ENCODE assay signal across 31 cellular contexts in genomic region chr4:18198653-18199052, GRCh38.
"Had no signal": no experiment of that assay in that cellular context is flagged by ENCODE, and none has a peak within 500 bp of the region (broad histone marks: within the 10 kb centered on the region; RNA-seq: fewer than 3 reads in every experiment).

No MANE protein-coding gene starts in this region.

- H3K9me3 ChIP-seq: adrenal gland, Peyer's patch had no signal

- DNase-seq: activated CD4-positive, alpha-beta T cell treated with anti-CD3 and anti-CD28 coated beads, Interleukin-2, amount 10 ng/mL, durations not matched to agents 24 days and 14 days; activated CD4-positive, alpha-beta T cell treated with anti-CD3 and anti-CD28 coated beads, Interleukin-2, amount 50 U/mL, for 4 hours; activated CD8-positive, alpha-beta T cell treated with anti-CD3 and anti-CD28 coated beads for 36 hours; activated gamma-delta T cell; activated naive CD4-positive, alpha-beta T cell treated with anti-CD3 and anti-CD28 coated beads for 36 hours; activated T-cell treated with anti-CD3 and anti-CD28 coated beads, Interleukin-2, amount 50 U/mL, for 1 hour; activated T-cell treated with anti-CD3 and anti-CD28 coated beads, Interleukin-2, amount 50 U/mL, for 72 hours; adrenal gland; cerebellar nuclear complex; MM.1S; NCI-H1092 treated with DMSO at 0.1 percent for 48 hours; NCI-H1417; NCI-H146; NCI-H187; NCI-H2029 treated with DMSO at 0.1 percent for 48 hours; NCI-H2107; NCI-H2171; NCI-H446; NCI-H510A treated with DMSO at 0.1 percent for 48 hours; NCI-H526 treated with DMSO at 0.1 percent for 48 hours; NCI-H774; NK-92 treated with Interleukin-12 subunit alpha and Interleukin-12 subunit beta, amount 100 ng/mL, for 24 hours; PC-3; Peyer's patch; RPMI8226; SHP77 treated with DMSO at 0.1 percent for 48 hours; T1000 had no signal

- ATAC-seq: activated CD8-positive, alpha-beta T cell treated with anti-CD3 and anti-CD28 coated beads for 36 hours; activated naive CD4-positive, alpha-beta T cell treated with anti-CD3 and anti-CD28 coated beads, Interleukin-2, amount 50 U/mL, for 72 hours; activated T-cell treated with anti-CD3 and anti-CD28 coated beads, Interleukin-2, amount 50 U/mL, for 72 hours; activated T-helper 17 cell treated with anti-CD3 and anti-CD28 coated beads, Interleukin-2, amount 50 U/mL, for 72 hours; PC-3 had no signal

- H3K27ac Mint-ChIP-seq: activated CD4-positive, alpha-beta T cell treated with anti-CD3 and anti-CD28 coated beads, Interleukin-2, amount 10 ng/mL, durations not matched to agents 24 days and 14 days; activated CD8-positive, alpha-beta T cell treated with anti-CD3 and anti-CD28 coated beads for 36 hours; activated naive CD4-positive, alpha-beta T cell treated with anti-CD3 and anti-CD28 coated beads for 36 hours; activated naive CD4-positive, alpha-beta T cell treated with anti-CD3 and anti-CD28 coated beads, Interleukin-2, amount 50 U/mL, for 72 hours; activated T-cell treated with anti-CD3 and anti-CD28 coated beads, Interleukin-2, amount 50 U/mL, for 72 hours; activated T-helper 17 cell treated with anti-CD3 and anti-CD28 coated beads, Interleukin-2, amount 50 U/mL, for 72 hours; brain had no signal

- H3K27me3 ChIP-seq: adrenal gland, Peyer's patch had no signal

- H3K36me3 Mint-ChIP-seq: activated naive CD4-positive, alpha-beta T cell treated with anti-CD3 and anti-CD28 coated beads, Interleukin-2, amount 50 U/mL, for 72 hours; brain had no signal

- H3K4me3 Mint-ChIP-seq: activated CD4-positive, alpha-beta T cell treated with anti-CD3 and anti-CD28 coated beads, Interleukin-2, amount 10 ng/mL, durations not matched to agents 24 days and 14 days; activated CD8-positive, alpha-beta T cell treated with anti-CD3 and anti-CD28 coated beads for 36 hours; activated naive CD4-positive, alpha-beta T cell treated with anti-CD3 and anti-CD28 coated beads for 36 hours; activated T-cell treated with anti-CD3 and anti-CD28 coated beads, Interleukin-2, amount 50 U/mL, for 72 hours; activated T-helper 17 cell treated with anti-CD3 and anti-CD28 coated beads, Interleukin-2, amount 50 U/mL, for 72 hours; brain had no signal

- H3K4me3 ChIP-seq: adrenal gland, Peyer's patch, SK-N-MC had no signal

- H3K36me3 ChIP-seq: adrenal gland, Peyer's patch had no signal

- H3K4me1 Mint-ChIP-seq: activated CD4-positive, alpha-beta T cell treated with anti-CD3 and anti-CD28 coated beads, Interleukin-2, amount 10 ng/mL, durations not matched to agents 24 days and 14 days; activated T-helper 17 cell treated with anti-CD3 and anti-CD28 coated beads, Interleukin-2, amount 50 U/mL, for 72 hours had no signal

- H3K27ac ChIP-seq: adrenal gland, Peyer's patch, SK-N-MC had no signal

- H3K4me1 ChIP-seq: adrenal gland, Peyer's patch had no signal

- H3K9me3 Mint-ChIP-seq: activated CD4-positive, alpha-beta T cell treated with anti-CD3 and anti-CD28 coated beads, Interleukin-2, amount 10 ng/mL, durations not matched to agents 24 days and 14 days; activated CD8-positive, alpha-beta T cell treated with anti-CD3 and anti-CD28 coated beads for 36 hours; activated naive CD4-positive, alpha-beta T cell treated with anti-CD3 and anti-CD28 coated beads for 36 hours; activated naive CD4-positive, alpha-beta T cell treated with anti-CD3 and anti-CD28 coated beads, Interleukin-2, amount 50 U/mL, for 72 hours; activated T-cell treated with anti-CD3 and anti-CD28 coated beads, Interleukin-2, amount 50 U/mL, for 72 hours; activated T-helper 17 cell treated with anti-CD3 and anti-CD28 coated beads, Interleukin-2, amount 50 U/mL, for 72 hours; brain had no signal

- H3K27me3 Mint-ChIP-seq: activated CD4-positive, alpha-beta T cell treated with anti-CD3 and anti-CD28 coated beads, Interleukin-2, amount 10 ng/mL, durations not matched to agents 24 days and 14 days had no signal
